8 cellular contexts compared by ENCODE assay signal in the genomic region with DNA sequence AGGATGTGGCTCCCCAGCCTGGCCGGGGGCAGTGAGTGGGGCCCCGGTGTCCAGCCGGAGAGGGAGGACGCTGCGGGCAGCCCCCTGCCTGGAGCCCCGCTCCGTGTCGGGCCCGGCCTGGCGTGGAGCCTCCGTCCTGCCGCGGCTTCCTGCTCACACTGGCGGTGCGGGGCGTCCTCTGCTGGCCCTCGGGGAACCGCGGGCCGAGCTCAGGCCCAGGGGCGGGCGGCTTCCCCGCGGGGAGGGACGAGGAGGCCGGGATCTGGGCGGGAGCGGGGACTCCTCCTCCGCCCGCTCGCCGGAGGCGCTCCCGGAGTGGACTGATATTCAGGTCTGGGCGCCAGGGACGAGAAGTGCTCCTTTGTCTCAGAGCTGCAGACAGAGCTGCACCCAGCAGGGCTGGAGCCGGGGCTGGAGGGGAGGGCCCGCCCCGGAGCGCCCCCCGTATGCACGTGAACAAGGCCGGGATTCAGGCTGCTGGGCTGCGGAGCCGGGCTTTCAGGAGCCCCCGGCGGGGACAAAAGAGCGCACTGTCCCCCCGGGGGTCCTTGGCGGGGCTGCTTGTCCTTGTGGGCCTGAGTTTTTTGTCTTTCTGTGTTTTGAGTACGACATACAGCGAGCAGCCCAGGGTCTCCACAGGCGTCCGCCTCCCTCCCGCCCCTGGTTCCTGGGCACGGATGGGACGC. TPM values are rescaled to one million over a fixed set of nuclear protein-coding genes. Genes with fewer than 3 reads are reported as not detected.
DNase-seq lines count a peak whose midpoint lies in the region; ATAC-seq and TF ChIP-seq lines count a peak whose summit lies in the region.

No MANE protein-coding gene starts in this region.

- intact Hi-C loops in CD8-positive, alpha-beta T cell (cut with DNase I, micrococcal nuclease), result loop anchor here in 1 of 2 experiments (10.0 kb wide), 1 partner anchor 726 kb away; no protein-coding TSS in a partner anchor
- intact Hi-C loops in uterus (cut with DNase I; ENCODE audit: low total_unique reads), result no loop called here

- TF ChIP-seq CTCF in CD8-positive, alpha-beta T cell (IDR thresholded peaks at IDR 0.05), result no peak
- peak; percentile 69 for TF ChIP-seq CTCF in foreskin fibroblast (IDR thresholded peaks at IDR 0.05; ENCODE audit: low read depth, low read length)
- peak; percentile 49 to 76 (median 63) for TF ChIP-seq CTCF in uterus (IDR thresholded peaks at IDR 0.05)

- TF ChIP-seq POLR2A in uterus (IDR thresholded peaks at IDR 0.05), result peak in 1 of 2 donors; percentile 33

- DNase-seq in CD8-positive, alpha-beta T cell, result peak in 1 of 7 experiments; percentile 32
- peak; percentile 87 for DNase-seq in NCI-H2227 (lab: John Stamatoyannopoulos, UW; ENCODE audit: unreplicated experiment)
- peak; percentile 91 to 97 for DNase-seq in foreskin fibroblast
- peak; percentile 68 for DNase-seq in naive B cell
- DNase-seq in uterus, result peak; percentile 66 to 84

- peaks cover 34% of the 10 kb centered on the region for H3K27me3 Mint-ChIP-seq in CD8-positive, alpha-beta T cell (ENCODE audit: low read depth)
- H3K27me3 Mint-ChIP-seq in activated T-helper 17 cell treated with anti-CD3 and anti-CD28 coated beads, Interleukin-2, amount 50 U/mL, for 72 hours, result peaks cover 26% of the 10 kb centered on the region
- no peaks in the 10 kb centered on the region for H3K27me3 Mint-ChIP-seq in naive B cell

- peak overlapping the region; percentile 67 for H3K4me3 Mint-ChIP-seq in CD8-positive, alpha-beta T cell
- peak overlapping the region; percentile 57 for H3K4me3 Mint-ChIP-seq in activated T-helper 17 cell treated with anti-CD3 and anti-CD28 coated beads, Interleukin-2, amount 50 U/mL, for 72 hours
- peak overlapping the region; percentile 80 to 91 (median 88) for H3K4me3 Mint-ChIP-seq in naive B cell

- peak overlapping the region; percentile 35 for H3K4me3 ChIP-seq in CD8-positive, alpha-beta T cell (ENCODE audit: low read depth, low read length)
- peak overlapping the region; percentile 69 to 79 for H3K4me3 ChIP-seq in foreskin fibroblast (ENCODE audit: low read depth in 1 of 2, low read length in 2 of 2)
- peak overlapping the region; percentile 36 to 50 for H3K4me3 ChIP-seq in uterus

- no peak overlapping the region for H3K27ac Mint-ChIP-seq in CD8-positive, alpha-beta T cell
- H3K27ac Mint-ChIP-seq in activated T-helper 17 cell treated with anti-CD3 and anti-CD28 coated beads, Interleukin-2, amount 50 U/mL, for 72 hours, result no peak overlapping the region
- peak overlapping the region in 2 of 6 donors; percentile 54 to 65 for H3K27ac Mint-ChIP-seq in naive B cell

- peaks cover 11% of the 10 kb centered on the region for H3K27me3 ChIP-seq in CD8-positive, alpha-beta T cell (ENCODE audit: insufficient read depth, low read length)
- H3K27me3 ChIP-seq in uterus, result peaks cover 0 to 3% of the 10 kb centered on the region in 2 donors

- H3K9me3 ChIP-seq in CD8-positive, alpha-beta T cell (ENCODE audit: low read length), result no peaks in the 10 kb centered on the region
- no peaks in the 10 kb centered on the region for H3K9me3 ChIP-seq in uterus

- peaks cover 25% of the 10 kb centered on the region for H3K4me1 ChIP-seq in CD8-positive, alpha-beta T cell (ENCODE audit: insufficient read depth, low read length)
- peaks cover 0 to 14% of the 10 kb centered on the region in 2 donors for H3K4me1 ChIP-seq in uterus

- peaks cover 12% of the 10 kb centered on the region for H3K4me1 Mint-ChIP-seq in CD8-positive, alpha-beta T cell (ENCODE audit: low read depth)
- no peaks in the 10 kb centered on the region for H3K4me1 Mint-ChIP-seq in activated T-helper 17 cell treated with anti-CD3 and anti-CD28 coated beads, Interleukin-2, amount 50 U/mL, for 72 hours
- H3K4me1 Mint-ChIP-seq in naive B cell, result peaks cover 17 to 47% (median 41%) of the 10 kb centered on the region in 3 donors

- H3K27ac ChIP-seq in CD8-positive, alpha-beta T cell (ENCODE audit: low read depth, low read length), result no peak overlapping the region
- peak overlapping the region; percentile 73 to 76 for H3K27ac ChIP-seq in uterus

- no peaks in the 10 kb centered on the region for H3K9me3 Mint-ChIP-seq in CD8-positive, alpha-beta T cell
- no peaks in the 10 kb centered on the region for H3K9me3 Mint-ChIP-seq in activated T-helper 17 cell treated with anti-CD3 and anti-CD28 coated beads, Interleukin-2, amount 50 U/mL, for 72 hours
- peaks cover 0 to 2% (median 0%) of the 10 kb centered on the region in 7 donors for H3K9me3 Mint-ChIP-seq in naive B cell

- H3K36me3 Mint-ChIP-seq in CD8-positive, alpha-beta T cell, result no peaks in the 10 kb centered on the region
- H3K36me3 Mint-ChIP-seq in activated T-helper 17 cell treated with anti-CD3 and anti-CD28 coated beads, Interleukin-2, amount 50 U/mL, for 72 hours (ENCODE audit: low read depth), result no peaks in the 10 kb centered on the region
- no peaks in the 10 kb centered on the region for H3K36me3 Mint-ChIP-seq in naive B cell

- POLR2A ChIA-PET in CD8-positive, alpha-beta T cell (lab: Charles Lee), result no interaction called here

- ATAC-seq in CD8-positive, alpha-beta T cell, result no peak
- peak; percentile 47 for ATAC-seq in GM21367 (IDR thresholded peaks at IDR 0.05; ENCODE audit: unreplicated experiment)
- peak; percentile 75 for ATAC-seq in activated T-helper 17 cell treated with anti-CD3 and anti-CD28 coated beads, Interleukin-2, amount 50 U/mL, for 72 hours (replicated peaks)
- ATAC-seq in naive B cell (ENCODE audit: low read depth in 2 of 2), result peak; percentile 55 to 61
- no peak for ATAC-seq in HG03196 (IDR thresholded peaks at IDR 0.05; ENCODE audit: unreplicated experiment)

- H3K36me3 ChIP-seq in CD8-positive, alpha-beta T cell (ENCODE audit: insufficient read depth, low read length), result no peaks in the 10 kb centered on the region
- H3K36me3 ChIP-seq in uterus, result no peaks in the 10 kb centered on the region

- CTCF ChIA-PET in CD8-positive, alpha-beta T cell (lab: Charles Lee), result no interaction called here

RNA-seq across cellular contexts. Expression of a gene that starts 2.3 kb away (rescaled TPM):
- under 1 TPM; 0.33 to 0.90 TPM for total RNA-seq in CD8-positive, alpha-beta T cell
- total RNA-seq in activated T-helper 17 cell treated with anti-CD3 and anti-CD28 coated beads, Interleukin-2, amount 50 U/mL, for 72 hours, result under 1 TPM in 1 of 2 donors, not detected in 1; 0.32 TPM
- polyA plus RNA-seq in naive B cell (ENCODE audit: low read depth in 6 of 6), result 10 to 100 TPM in 3 of 6 donors, 1 to 10 TPM in 3; 6.4 to 42.8 (median 10.4) TPM
- 10 to 100 TPM in 1 of 4 donors, 1 to 10 TPM in 2, under 1 TPM in 1; 0.26 to 17.4 (median 5.0) TPM for total RNA-seq in uterus

Comparison
In these comparisons a context has a peak if more than half of its experiments do, and no peak if none do; other contexts are left out.
1. ATAC-seq: peak in GM21367 (single experiment), activated T-helper 17 cell treated with anti-CD3 and anti-CD28 coated beads, Interleukin-2, amount 50 U/mL, for 72 hours (single experiment) and naive B cell (2 of 2); none in CD8-positive, alpha-beta T cell (single experiment) and HG03196 (single experiment).
2. Peak in every context shown above with its lines, with median percentiles within 50 percentile points of each other: H3K4me3 ChIP-seq and H3K4me3 Mint-ChIP-seq.